2 cellular contexts compared by ENCODE assay signal in genomic region chr15:72782274-72782992, GRCh38.
TF ChIP-seq lines count a peak whose summit lies in the region.

No MANE protein-coding gene starts in this region.

TF ChIP-seq in SK-N-SH, 30 proteins besides CTCF, POLR2A, EP300 and RAD21 (continued from another document):
- TF ChIP-seq, protein P1, sequence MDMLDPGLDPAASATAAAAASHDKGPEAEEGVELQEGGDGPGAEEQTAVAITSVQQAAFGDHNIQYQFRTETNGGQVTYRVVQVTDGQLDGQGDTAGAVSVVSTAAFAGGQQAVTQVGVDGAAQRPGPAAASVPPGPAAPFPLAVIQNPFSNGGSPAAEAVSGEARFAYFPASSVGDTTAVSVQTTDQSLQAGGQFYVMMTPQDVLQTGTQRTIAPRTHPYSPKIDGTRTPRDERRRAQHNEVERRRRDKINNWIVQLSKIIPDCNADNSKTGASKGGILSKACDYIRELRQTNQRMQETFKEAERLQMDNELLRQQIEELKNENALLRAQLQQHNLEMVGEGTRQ (IDR thresholded peaks at IDR 0.05; ENCODE audit: borderline replicate concordance, low read depth, low read length): no peak
- TF ChIP-seq NFIC (IDR thresholded peaks at IDR 0.05; ENCODE audit: borderline replicate concordance) (no peak), GATA2 (CRISPR knock-in tag; IDR thresholded peaks at IDR 0.05) (no peak), TCF12 (IDR thresholded peaks at IDR 0.05) (no peak), MEF2A (IDR thresholded peaks at IDR 0.05; ENCODE audit: borderline replicate concordance, low read depth) (no peak), RFX5 (IDR thresholded peaks at IDR 0.05; ENCODE audit: low read length) (no peak)

TF ChIP-seq in SK-N-SH treated with all-trans-retinoic acid at 6 μM for 48 hours, 23 proteins besides CTCF, POLR2A, EP300 and RAD21 (continued from another document):
- TF ChIP-seq, protein P2, sequence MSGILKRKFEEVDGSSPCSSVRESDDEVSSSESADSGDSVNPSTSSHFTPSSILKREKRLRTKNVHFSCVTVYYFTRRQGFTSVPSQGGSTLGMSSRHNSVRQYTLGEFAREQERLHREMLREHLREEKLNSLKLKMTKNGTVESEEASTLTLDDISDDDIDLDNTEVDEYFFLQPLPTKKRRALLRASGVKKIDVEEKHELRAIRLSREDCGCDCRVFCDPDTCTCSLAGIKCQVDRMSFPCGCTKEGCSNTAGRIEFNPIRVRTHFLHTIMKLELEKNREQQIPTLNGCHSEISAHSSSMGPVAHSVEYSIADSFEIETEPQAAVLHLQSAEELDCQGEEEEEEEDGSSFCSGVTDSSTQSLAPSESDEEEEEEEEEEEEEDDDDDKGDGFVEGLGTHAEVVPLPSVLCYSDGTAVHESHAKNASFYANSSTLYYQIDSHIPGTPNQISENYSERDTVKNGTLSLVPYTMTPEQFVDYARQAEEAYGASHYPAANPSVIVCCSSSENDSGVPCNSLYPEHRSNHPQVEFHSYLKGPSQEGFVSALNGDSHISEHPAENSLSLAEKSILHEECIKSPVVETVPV (CRISPR knock-in tag; IDR thresholded peaks at IDR 0.05): no peak
